In the genomic region with DNA sequence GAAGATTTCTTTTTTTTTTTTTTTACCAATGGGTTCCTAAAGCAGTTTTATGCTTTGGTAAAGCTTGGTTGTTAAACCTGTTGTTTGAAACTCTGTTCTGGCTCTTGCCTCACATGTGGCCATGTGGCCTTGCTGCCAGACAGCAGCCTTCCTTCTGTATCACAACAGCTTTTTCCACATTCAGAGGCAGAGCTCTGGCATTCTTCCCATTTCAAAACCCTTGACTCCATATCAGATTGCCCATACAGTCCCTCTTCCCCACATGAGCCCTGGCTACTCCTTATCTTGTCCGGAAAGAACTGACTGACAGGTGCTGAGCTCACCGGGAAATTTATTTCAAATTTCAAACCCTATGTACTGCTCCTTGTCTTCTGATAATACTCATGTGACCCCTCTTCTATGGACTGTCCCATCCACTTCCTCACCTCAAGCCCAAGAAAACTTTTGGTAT, we compare ENCODE assay signal across 23 cellular contexts. TPM values are rescaled to one million over a fixed set of nuclear protein-coding genes. Genes with fewer than 3 reads are reported as not detected.
A peak's percentile ranks its signal among the peaks of the same experiment; 100 is the strongest.
DNase-seq lines count a peak whose midpoint lies in the region; ATAC-seq and TF ChIP-seq lines count a peak whose summit lies in the region.
"Had no signal": no experiment of that assay in that cellular context is flagged by ENCODE, and none has a peak within 500 bp of the region (broad histone marks: within the 10 kb centered on the region; RNA-seq: fewer than 3 reads in every experiment).

No MANE protein-coding gene starts in this region.

- H3K9me3 ChIP-seq in psoas muscle (no peaks in the 10 kb centered on the region), Peyer's patch (no peaks in the 10 kb centered on the region), endodermal cell (ENCODE audit: control insufficient read depth, low read length) (no peaks in the 10 kb centered on the region)
- H3K9me3 ChIP-seq: BLaER1, gastrocnemius medialis, vagina had no signal

- no peaks in the 10 kb centered on the region for H3K27me3 ChIP-seq in psoas muscle (ENCODE audit: insufficient read depth in 3 of 3, low read length in 2 of 3)
- H3K27me3 ChIP-seq in Peyer's patch, result no peaks in the 10 kb centered on the region
- H3K27me3 ChIP-seq in endodermal cell (ENCODE audit: control insufficient read depth, insufficient read depth, low read length, poor library complexity, severe bottlenecking), result no peaks in the 10 kb centered on the region
- H3K27me3 ChIP-seq: BLaER1, gastrocnemius medialis, vagina had no signal

- no peaks in the 10 kb centered on the region for H3K4me1 ChIP-seq in psoas muscle
- no peaks in the 10 kb centered on the region for H3K4me1 ChIP-seq in Peyer's patch
- no peaks in the 10 kb centered on the region for H3K4me1 ChIP-seq in endodermal cell (ENCODE audit: control insufficient read depth, insufficient read depth, low read length)
- H3K4me1 ChIP-seq: BLaER1, gastrocnemius medialis, vagina had no signal

- WGBS in psoas muscle, 3 donors, result 30 to 59% (median 38%) methylated on average over 2 of the region's 2 CpGs
- 86 to 100% methylated on average over 2 of the region's 2 CpGs for WGBS in endodermal cell (ENCODE audit: insufficient coverage in 1 of 2, insufficient read length in 1 of 2), 2 experiments

- no peaks in the 10 kb centered on the region for H3K27me3 Mint-ChIP-seq in activated naive CD4-positive, alpha-beta T cell treated with anti-CD3 and anti-CD28 coated beads, Interleukin-2, amount 10 ng/mL, durations not matched to agents 7 days and 5 days
- no peaks in the 10 kb centered on the region for H3K27me3 Mint-ChIP-seq in activated naive CD4-positive, alpha-beta T cell treated with anti-CD3 and anti-CD28 coated beads for 36 hours (ENCODE audit: low read depth)
- H3K27me3 Mint-ChIP-seq in activated T-helper 17 cell treated with anti-CD3 and anti-CD28 coated beads, Interleukin-2, amount 50 U/mL, for 72 hours, result no peaks in the 10 kb centered on the region
- no peaks in the 10 kb centered on the region for H3K27me3 Mint-ChIP-seq in endodermal cell (ENCODE audit: insufficient read depth)
- H3K27me3 Mint-ChIP-seq: central memory CD8-positive, alpha-beta T cell; stimulated activated memory B cell treated with anti-CD40 and anti-IgM and Interleukin-4, amounts not matched to agents 10 μg/mL and 1 μg/mL and 100 μg/mL, for 72 hours had no signal

- peak overlapping the region; percentile 20 for H3K27ac Mint-ChIP-seq in activated naive CD4-positive, alpha-beta T cell treated with anti-CD3 and anti-CD28 coated beads, Interleukin-2, amount 10 ng/mL, durations not matched to agents 7 days and 5 days
- no peak overlapping the region for H3K27ac Mint-ChIP-seq in activated naive CD4-positive, alpha-beta T cell treated with anti-CD3 and anti-CD28 coated beads for 36 hours
- H3K27ac Mint-ChIP-seq in activated T-helper 17 cell treated with anti-CD3 and anti-CD28 coated beads, Interleukin-2, amount 50 U/mL, for 72 hours, result peak overlapping the region; percentile 48
- no peak overlapping the region for H3K27ac Mint-ChIP-seq in endodermal cell
- H3K27ac Mint-ChIP-seq: stimulated activated memory B cell treated with anti-CD40 and anti-IgM and Interleukin-4, amounts not matched to agents 10 μg/mL and 1 μg/mL and 100 μg/mL, for 72 hours had no signal

- DNase-seq in activated naive CD4-positive, alpha-beta T cell treated with anti-CD3 and anti-CD28 coated beads, Interleukin-2, amount 10 ng/mL, durations not matched to agents 7 days and 5 days, result no peak
- no peak for DNase-seq in activated naive CD4-positive, alpha-beta T cell treated with anti-CD3 and anti-CD28 coated beads for 36 hours
- DNase-seq in NCI-H2171 (lab: John Stamatoyannopoulos, UW) (peak; percentile 18), psoas muscle (no peak), Peyer's patch (no peak), endodermal cell (no peak)
- no peak for DNase-seq in stimulated activated CD4-positive, alpha-beta T cell treated with anti-CD3 and anti-CD28 coated beads, Interleukin-12 subunit alpha, Interleukin-12 subunit beta, amount 100 ng/mL, for 4 hours
- DNase-seq: activated CD8-positive, alpha-beta memory T cell treated with anti-CD3 and anti-CD28 coated beads, Interleukin-2, amount 50 U/mL, for 48 hours; anterior cingulate cortex; gastrocnemius medialis; islet precursor cell; NCI-H1417 treated with DMSO at 0.1 percent for 48 hours; NCI-H748 treated with DMSO at 0.1 percent for 48 hours; SHP77 treated with DMSO at 0.1 percent for 48 hours had no signal

- H3K4me3 ChIP-seq in psoas muscle, result no peak overlapping the region
- no peak overlapping the region for H3K4me3 ChIP-seq in Peyer's patch
- H3K4me3 ChIP-seq in endodermal cell (ENCODE audit: low read length), result no peak overlapping the region
- H3K4me3 ChIP-seq: BLaER1, gastrocnemius medialis, vagina had no signal

- H3K36me3 Mint-ChIP-seq in activated naive CD4-positive, alpha-beta T cell treated with anti-CD3 and anti-CD28 coated beads, Interleukin-2, amount 10 ng/mL, durations not matched to agents 7 days and 5 days, result peaks cover 59% of the 10 kb centered on the region
- peaks cover 13% of the 10 kb centered on the region for H3K36me3 Mint-ChIP-seq in activated naive CD4-positive, alpha-beta T cell treated with anti-CD3 and anti-CD28 coated beads for 36 hours (ENCODE audit: low read depth)
- H3K36me3 Mint-ChIP-seq in activated T-helper 17 cell treated with anti-CD3 and anti-CD28 coated beads, Interleukin-2, amount 50 U/mL, for 72 hours (ENCODE audit: low read depth), result peaks cover 95% of the 10 kb centered on the region
- peaks cover 54% of the 10 kb centered on the region for H3K36me3 Mint-ChIP-seq in endodermal cell (ENCODE audit: low read depth)

- TF ChIP-seq POLR2A in Peyer's patch (IDR thresholded peaks at IDR 0.05), result no peak

- no peaks in the 10 kb centered on the region for H3K9me3 Mint-ChIP-seq in activated naive CD4-positive, alpha-beta T cell treated with anti-CD3 and anti-CD28 coated beads, Interleukin-2, amount 10 ng/mL, durations not matched to agents 7 days and 5 days
- H3K9me3 Mint-ChIP-seq in activated naive CD4-positive, alpha-beta T cell treated with anti-CD3 and anti-CD28 coated beads for 36 hours, result no peaks in the 10 kb centered on the region
- H3K9me3 Mint-ChIP-seq in activated T-helper 17 cell treated with anti-CD3 and anti-CD28 coated beads, Interleukin-2, amount 50 U/mL, for 72 hours, result no peaks in the 10 kb centered on the region
- no peaks in the 10 kb centered on the region for H3K9me3 Mint-ChIP-seq in endodermal cell
- H3K9me3 Mint-ChIP-seq: central memory CD8-positive, alpha-beta T cell; stimulated activated memory B cell treated with anti-CD40 and anti-IgM and Interleukin-4, amounts not matched to agents 10 μg/mL and 1 μg/mL and 100 μg/mL, for 72 hours had no signal

- no peak overlapping the region for H3K4me3 Mint-ChIP-seq in activated naive CD4-positive, alpha-beta T cell treated with anti-CD3 and anti-CD28 coated beads, Interleukin-2, amount 10 ng/mL, durations not matched to agents 7 days and 5 days
- no peak overlapping the region for H3K4me3 Mint-ChIP-seq in activated naive CD4-positive, alpha-beta T cell treated with anti-CD3 and anti-CD28 coated beads for 36 hours
- no peak overlapping the region for H3K4me3 Mint-ChIP-seq in activated T-helper 17 cell treated with anti-CD3 and anti-CD28 coated beads, Interleukin-2, amount 50 U/mL, for 72 hours
- no peak overlapping the region for H3K4me3 Mint-ChIP-seq in endodermal cell
- H3K4me3 Mint-ChIP-seq: central memory CD8-positive, alpha-beta T cell; stimulated activated memory B cell treated with anti-CD40 and anti-IgM and Interleukin-4, amounts not matched to agents 10 μg/mL and 1 μg/mL and 100 μg/mL, for 72 hours had no signal

- CTCF ChIA-PET in activated naive CD4-positive, alpha-beta T cell treated with anti-CD3 and anti-CD28 coated beads, Interleukin-2, amount 10 ng/mL, durations not matched to agents 7 days and 5 days (lab: Charles Lee), result no interaction called here
- CTCF ChIA-PET in activated naive CD4-positive, alpha-beta T cell treated with anti-CD3 and anti-CD28 coated beads for 36 hours (lab: Charles Lee), result interaction anchor here (0.6 to 1.0 kb wide), 2 partner anchors 50 to 57 kb away, joined by 3 read pairs; no protein-coding TSS in a partner anchor

- H3K27ac ChIP-seq in psoas muscle (no peak overlapping the region), Peyer's patch (no peak overlapping the region), endodermal cell (ENCODE audit: low read depth, low read length) (no peak overlapping the region)
- H3K27ac ChIP-seq: BLaER1, gastrocnemius medialis, vagina had no signal

- H3K4me1 Mint-ChIP-seq in activated naive CD4-positive, alpha-beta T cell treated with anti-CD3 and anti-CD28 coated beads, Interleukin-2, amount 10 ng/mL, durations not matched to agents 7 days and 5 days, result no peaks in the 10 kb centered on the region
- no peaks in the 10 kb centered on the region for H3K4me1 Mint-ChIP-seq in activated naive CD4-positive, alpha-beta T cell treated with anti-CD3 and anti-CD28 coated beads for 36 hours (ENCODE audit: low read depth)
- H3K4me1 Mint-ChIP-seq in activated T-helper 17 cell treated with anti-CD3 and anti-CD28 coated beads, Interleukin-2, amount 50 U/mL, for 72 hours, result no peaks in the 10 kb centered on the region
- peaks cover 7% of the 10 kb centered on the region for H3K4me1 Mint-ChIP-seq in endodermal cell
- H3K4me1 Mint-ChIP-seq: stimulated activated memory B cell treated with anti-CD40 and anti-IgM and Interleukin-4, amounts not matched to agents 10 μg/mL and 1 μg/mL and 100 μg/mL, for 72 hours had no signal

- H3K36me3 ChIP-seq in psoas muscle (ENCODE audit: insufficient read depth in 1 of 2, low read depth in 1 of 2) (peaks cover 13 to 99% of the 10 kb centered on the region in 2 donors), Peyer's patch (peaks cover 0 to 74% (median 0%) of the 10 kb centered on the region in 3 donors), endodermal cell (ENCODE audit: control insufficient read depth, insufficient read depth, low read length) (peaks cover 62% of the 10 kb centered on the region)

- intact Hi-C loops in activated naive CD4-positive, alpha-beta T cell treated with anti-CD3 and anti-CD28 coated beads for 36 hours (cut with micrococcal nuclease), result no loop called here
- intact Hi-C loops in psoas muscle (cut with DNase I), result no loop called here

- H3K9ac ChIP-seq in endodermal cell (ENCODE audit: extremely low read depth, low read length, poor library complexity, severe bottlenecking), result no peak overlapping the region
- H3K9ac ChIP-seq: BLaER1 had no signal

- ATAC-seq in activated T-helper 17 cell treated with anti-CD3 and anti-CD28 coated beads, Interleukin-2, amount 50 U/mL, for 72 hours (replicated peaks), result no peak
- peak in 3 of 4 donors; percentile 15 to 35 (median 34) for ATAC-seq in psoas muscle
- ATAC-seq: gastrocnemius medialis; HepG2; stimulated activated memory B cell treated with anti-CD40 and anti-IgM and Interleukin-4, amounts not matched to agents 10 μg/mL and 1 μg/mL and 100 μg/mL, for 72 hours had no signal

- TF ChIP-seq CTCF in psoas muscle (IDR thresholded peaks at IDR 0.05) (no peak), Peyer's patch (IDR thresholded peaks at IDR 0.05) (no peak), endodermal cell (conservative IDR thresholded peaks at IDR 0.05) (no peak)

RNA-seq across cellular contexts. Expression of a gene that starts 38.5 kb away (rescaled TPM):
- 10 to 100 TPM; 11.2 to 11.6 TPM for total RNA-seq in activated naive CD4-positive, alpha-beta T cell treated with anti-CD3 and anti-CD28 coated beads for 36 hours
- total RNA-seq in activated T-helper 17 cell treated with anti-CD3 and anti-CD28 coated beads, Interleukin-2, amount 50 U/mL, for 72 hours, result 10 to 100 TPM; 17.2 to 26.9 TPM
- total RNA-seq in psoas muscle, result under 1 TPM; 0.10 to 0.17 (median 0.13) TPM
- under 1 TPM in 2 of 3 donors, not detected in 1; 0.04 to 0.06 TPM for polyA plus RNA-seq in psoas muscle
- total RNA-seq in Peyer's patch, result 1 to 10 TPM; 1.6 to 9.9 (median 2.7) TPM
- total RNA-seq in endodermal cell, result under 1 TPM in 1 of 2 donors, not detected in 1; 0.15 TPM
- polyA plus RNA-seq in endodermal cell (2013, experiment 1 of 2), result not detected
- not detected for polyA plus RNA-seq in endodermal cell (2013, experiment 2 of 2)
- total RNA-seq: HepG2, temporal lobe had no signal
- polyA plus RNA-seq: H1, HepG2, neural cell had no signal

Comparison
In these comparisons a context has a peak if more than half of its experiments do, and no peak if none do; other contexts are left out.
1. H3K27ac Mint-ChIP-seq: peak in activated naive CD4-positive, alpha-beta T cell treated with anti-CD3 and anti-CD28 coated beads, Interleukin-2, amount 10 ng/mL, durations not matched to agents 7 days and 5 days (single experiment) and activated T-helper 17 cell treated with anti-CD3 and anti-CD28 coated beads, Interleukin-2, amount 50 U/mL, for 72 hours (single experiment); none in activated naive CD4-positive, alpha-beta T cell treated with anti-CD3 and anti-CD28 coated beads for 36 hours (single experiment) and endodermal cell (single experiment).